1 cellular context compared by ENCODE assay signal in the genomic region with DNA sequence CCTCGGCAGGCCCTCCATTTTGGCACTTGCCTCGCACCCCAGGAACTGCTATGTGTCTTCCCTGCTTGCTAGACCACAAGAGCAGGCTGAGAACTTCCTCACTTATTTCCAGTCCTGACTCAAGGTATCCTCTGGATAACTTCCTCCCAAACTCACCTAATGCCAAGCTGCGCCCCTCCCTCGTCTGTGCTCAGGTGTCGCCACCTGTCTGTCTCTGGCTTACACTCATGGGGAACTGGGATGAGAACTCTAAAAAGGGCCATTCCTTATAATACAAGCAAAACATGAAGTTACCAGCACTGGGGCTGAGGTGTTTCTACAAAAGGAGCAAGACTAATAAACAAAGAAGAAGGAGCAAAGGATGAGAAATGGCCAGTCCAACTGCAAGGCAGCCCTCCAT.
TF ChIP-seq lines count a peak whose summit lies in the region.

No MANE protein-coding gene starts in this region.

TF ChIP-seq in H1, 55 proteins besides CTCF, POLR2A, EP300 and RAD21 (continued from another document):
- TF ChIP-seq, protein P1, sequence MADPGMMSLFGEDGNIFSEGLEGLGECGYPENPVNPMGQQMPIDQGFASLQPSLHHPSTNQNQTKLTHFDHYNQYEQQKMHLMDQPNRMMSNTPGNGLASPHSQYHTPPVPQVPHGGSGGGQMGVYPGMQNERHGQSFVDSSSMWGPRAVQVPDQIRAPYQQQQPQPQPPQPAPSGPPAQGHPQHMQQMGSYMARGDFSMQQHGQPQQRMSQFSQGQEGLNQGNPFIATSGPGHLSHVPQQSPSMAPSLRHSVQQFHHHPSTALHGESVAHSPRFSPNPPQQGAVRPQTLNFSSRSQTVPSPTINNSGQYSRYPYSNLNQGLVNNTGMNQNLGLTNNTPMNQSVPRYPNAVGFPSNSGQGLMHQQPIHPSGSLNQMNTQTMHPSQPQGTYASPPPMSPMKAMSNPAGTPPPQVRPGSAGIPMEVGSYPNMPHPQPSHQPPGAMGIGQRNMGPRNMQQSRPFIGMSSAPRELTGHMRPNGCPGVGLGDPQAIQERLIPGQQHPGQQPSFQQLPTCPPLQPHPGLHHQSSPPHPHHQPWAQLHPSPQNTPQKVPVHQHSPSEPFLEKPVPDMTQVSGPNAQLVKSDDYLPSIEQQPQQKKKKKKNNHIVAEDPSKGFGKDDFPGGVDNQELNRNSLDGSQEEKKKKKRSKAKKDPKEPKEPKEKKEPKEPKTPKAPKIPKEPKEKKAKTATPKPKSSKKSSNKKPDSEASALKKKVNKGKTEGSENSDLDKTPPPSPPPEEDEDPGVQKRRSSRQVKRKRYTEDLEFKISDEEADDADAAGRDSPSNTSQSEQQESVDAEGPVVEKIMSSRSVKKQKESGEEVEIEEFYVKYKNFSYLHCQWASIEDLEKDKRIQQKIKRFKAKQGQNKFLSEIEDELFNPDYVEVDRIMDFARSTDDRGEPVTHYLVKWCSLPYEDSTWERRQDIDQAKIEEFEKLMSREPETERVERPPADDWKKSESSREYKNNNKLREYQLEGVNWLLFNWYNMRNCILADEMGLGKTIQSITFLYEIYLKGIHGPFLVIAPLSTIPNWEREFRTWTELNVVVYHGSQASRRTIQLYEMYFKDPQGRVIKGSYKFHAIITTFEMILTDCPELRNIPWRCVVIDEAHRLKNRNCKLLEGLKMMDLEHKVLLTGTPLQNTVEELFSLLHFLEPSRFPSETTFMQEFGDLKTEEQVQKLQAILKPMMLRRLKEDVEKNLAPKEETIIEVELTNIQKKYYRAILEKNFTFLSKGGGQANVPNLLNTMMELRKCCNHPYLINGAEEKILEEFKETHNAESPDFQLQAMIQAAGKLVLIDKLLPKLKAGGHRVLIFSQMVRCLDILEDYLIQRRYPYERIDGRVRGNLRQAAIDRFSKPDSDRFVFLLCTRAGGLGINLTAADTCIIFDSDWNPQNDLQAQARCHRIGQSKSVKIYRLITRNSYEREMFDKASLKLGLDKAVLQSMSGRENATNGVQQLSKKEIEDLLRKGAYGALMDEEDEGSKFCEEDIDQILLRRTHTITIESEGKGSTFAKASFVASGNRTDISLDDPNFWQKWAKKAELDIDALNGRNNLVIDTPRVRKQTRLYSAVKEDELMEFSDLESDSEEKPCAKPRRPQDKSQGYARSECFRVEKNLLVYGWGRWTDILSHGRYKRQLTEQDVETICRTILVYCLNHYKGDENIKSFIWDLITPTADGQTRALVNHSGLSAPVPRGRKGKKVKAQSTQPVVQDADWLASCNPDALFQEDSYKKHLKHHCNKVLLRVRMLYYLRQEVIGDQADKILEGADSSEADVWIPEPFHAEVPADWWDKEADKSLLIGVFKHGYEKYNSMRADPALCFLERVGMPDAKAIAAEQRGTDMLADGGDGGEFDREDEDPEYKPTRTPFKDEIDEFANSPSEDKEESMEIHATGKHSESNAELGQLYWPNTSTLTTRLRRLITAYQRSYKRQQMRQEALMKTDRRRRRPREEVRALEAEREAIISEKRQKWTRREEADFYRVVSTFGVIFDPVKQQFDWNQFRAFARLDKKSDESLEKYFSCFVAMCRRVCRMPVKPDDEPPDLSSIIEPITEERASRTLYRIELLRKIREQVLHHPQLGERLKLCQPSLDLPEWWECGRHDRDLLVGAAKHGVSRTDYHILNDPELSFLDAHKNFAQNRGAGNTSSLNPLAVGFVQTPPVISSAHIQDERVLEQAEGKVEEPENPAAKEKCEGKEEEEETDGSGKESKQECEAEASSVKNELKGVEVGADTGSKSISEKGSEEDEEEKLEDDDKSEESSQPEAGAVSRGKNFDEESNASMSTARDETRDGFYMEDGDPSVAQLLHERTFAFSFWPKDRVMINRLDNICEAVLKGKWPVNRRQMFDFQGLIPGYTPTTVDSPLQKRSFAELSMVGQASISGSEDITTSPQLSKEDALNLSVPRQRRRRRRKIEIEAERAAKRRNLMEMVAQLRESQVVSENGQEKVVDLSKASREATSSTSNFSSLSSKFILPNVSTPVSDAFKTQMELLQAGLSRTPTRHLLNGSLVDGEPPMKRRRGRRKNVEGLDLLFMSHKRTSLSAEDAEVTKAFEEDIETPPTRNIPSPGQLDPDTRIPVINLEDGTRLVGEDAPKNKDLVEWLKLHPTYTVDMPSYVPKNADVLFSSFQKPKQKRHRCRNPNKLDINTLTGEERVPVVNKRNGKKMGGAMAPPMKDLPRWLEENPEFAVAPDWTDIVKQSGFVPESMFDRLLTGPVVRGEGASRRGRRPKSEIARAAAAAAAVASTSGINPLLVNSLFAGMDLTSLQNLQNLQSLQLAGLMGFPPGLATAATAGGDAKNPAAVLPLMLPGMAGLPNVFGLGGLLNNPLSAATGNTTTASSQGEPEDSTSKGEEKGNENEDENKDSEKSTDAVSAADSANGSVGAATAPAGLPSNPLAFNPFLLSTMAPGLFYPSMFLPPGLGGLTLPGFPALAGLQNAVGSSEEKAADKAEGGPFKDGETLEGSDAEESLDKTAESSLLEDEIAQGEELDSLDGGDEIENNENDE (IDR thresholded peaks at IDR 0.05; ENCODE audit: insufficient replicate concordance, low read length) = no peak
- TF ChIP-seq SAP30 (IDR thresholded peaks at IDR 0.05; ENCODE audit: insufficient read depth, insufficient replicate concordance, low read length) = no peak
